In genomic region chr21:46295177-46295711, GRCh38 we compare ENCODE assay signal across 11 cellular contexts. TPM values are rescaled to one million over a fixed set of nuclear protein-coding genes. Genes with fewer than 3 reads are reported as not detected.
DNase-seq lines count a peak whose midpoint lies in the region; ATAC-seq and FAIRE-seq lines count a peak whose summit lies in the region.
"Had no signal": no experiment of that assay in that cellular context is flagged by ENCODE, and none has a peak within 500 bp of the region (broad histone marks: within the 10 kb centered on the region; RNA-seq: fewer than 3 reads in every experiment).

No MANE protein-coding gene starts in this region.

- no peak overlapping the region for H3K27ac Mint-ChIP-seq in activated T-cell treated with anti-CD3 and anti-CD28 coated beads, Interleukin-2, amount 50 U/mL, for 72 hours
- H3K27ac Mint-ChIP-seq in activated CD4-positive, alpha-beta memory T cell treated with anti-CD3 and anti-CD28 coated beads for 36 hours = peak overlapping the region; percentile 42

- H3K4me3 ChIP-seq in iPS-15b (ENCODE audit: low read depth, low read length) = no peak overlapping the region
- H3K4me3 ChIP-seq: ovary had no signal

- FAIRE-seq in urothelium cell line (lab: Jason Lieb, UNC) = no peak

- no peaks in the 10 kb centered on the region for H3K9me3 ChIP-seq in iPS-15b (ENCODE audit: control insufficient read depth, insufficient read depth, low read length)
- H3K9me3 ChIP-seq: ovary had no signal

- ATAC-seq in activated T-cell treated with anti-CD3 and anti-CD28 coated beads, Interleukin-2, amount 50 U/mL, for 72 hours (replicated peaks in 1 of 2) = peak; percentile 17 to 34
- no peak for ATAC-seq in GM21423 (IDR thresholded peaks at IDR 0.05; ENCODE audit: unreplicated experiment)

- H3K36me3 Mint-ChIP-seq in activated T-cell treated with anti-CD3 and anti-CD28 coated beads, Interleukin-2, amount 50 U/mL, for 72 hours (ENCODE audit: insufficient read depth in 2 of 2) = peaks cover 5 to 17% of the 10 kb centered on the region in 2 donors
- H3K36me3 Mint-ChIP-seq in activated CD4-positive, alpha-beta memory T cell treated with anti-CD3 and anti-CD28 coated beads for 36 hours = peaks cover 25% of the 10 kb centered on the region

- POLR2A ChIA-PET in activated CD4-positive, alpha-beta memory T cell treated with anti-CD3 and anti-CD28 coated beads for 36 hours (lab: Charles Lee) = interaction anchor here (0.7 to 2.4 kb wide), 2 partner anchors 10 to 30 kb away, joined by 3 to 8 read pairs; partner anchors contain the start of genes MCM3AP and YBEY

- H3K4me1 Mint-ChIP-seq in activated T-cell treated with anti-CD3 and anti-CD28 coated beads, Interleukin-2, amount 50 U/mL, for 72 hours (ENCODE audit: low read depth) = peaks cover 11% of the 10 kb centered on the region
- peaks cover 14% of the 10 kb centered on the region for H3K4me1 Mint-ChIP-seq in activated CD4-positive, alpha-beta memory T cell treated with anti-CD3 and anti-CD28 coated beads for 36 hours (ENCODE audit: low read depth)

- intact Hi-C loops in activated CD4-positive, alpha-beta memory T cell treated with anti-CD3 and anti-CD28 coated beads for 36 hours (cut with micrococcal nuclease) = no loop called here

- peak overlapping the region; percentile 37 for H3K9ac ChIP-seq in iPS-15b (ENCODE audit: low read depth, low read length)

- CTCF ChIA-PET in activated CD4-positive, alpha-beta memory T cell treated with anti-CD3 and anti-CD28 coated beads for 36 hours (lab: Charles Lee) = no interaction called here

- peak overlapping the region in 1 of 2 donors; percentile 48 for H3K4me3 Mint-ChIP-seq in activated T-cell treated with anti-CD3 and anti-CD28 coated beads, Interleukin-2, amount 50 U/mL, for 72 hours
- no peak overlapping the region for H3K4me3 Mint-ChIP-seq in activated CD4-positive, alpha-beta memory T cell treated with anti-CD3 and anti-CD28 coated beads for 36 hours

- peaks cover 5% of the 10 kb centered on the region for H3K27me3 Mint-ChIP-seq in activated T-cell treated with anti-CD3 and anti-CD28 coated beads, Interleukin-2, amount 50 U/mL, for 72 hours (ENCODE audit: low read depth)
- H3K27me3 Mint-ChIP-seq in activated CD4-positive, alpha-beta memory T cell treated with anti-CD3 and anti-CD28 coated beads for 36 hours = peaks cover 2% of the 10 kb centered on the region

- no peaks in the 10 kb centered on the region for H3K27me3 ChIP-seq in iPS-15b (ENCODE audit: control insufficient read depth, insufficient read depth, low read length)
- H3K27me3 ChIP-seq: ovary had no signal

- H3K4me1 ChIP-seq in iPS-15b (ENCODE audit: control insufficient read depth, insufficient read depth, low read length) = peaks cover 3% of the 10 kb centered on the region

- H3K36me3 ChIP-seq in iPS-15b (ENCODE audit: control insufficient read depth, insufficient read depth, low read length) = peaks cover 4% of the 10 kb centered on the region
- H3K36me3 ChIP-seq: ovary had no signal

- peak in 1 of 2 donors; percentile 10 for DNase-seq in activated T-cell treated with anti-CD3 and anti-CD28 coated beads, Interleukin-2, amount 50 U/mL, for 72 hours
- no peak for DNase-seq in activated T-cell treated with anti-CD3 and anti-CD28 coated beads, Interleukin-2, amount 50 U/mL, for 1 hour
- DNase-seq in activated CD4-positive, alpha-beta memory T cell treated with anti-CD3 and anti-CD28 coated beads for 36 hours = peak; percentile 16
- DNase-seq in urothelium cell line (ENCODE audit: low spot score) (peak; percentile 64), NCI-H510A (lab: John Stamatoyannopoulos, UW) (no peak), activated gamma-delta T cell treated with Interleukin-2 at 50 U/mL for 16 hours (no peak)
- DNase-seq: activated CD8-positive, alpha-beta memory T cell treated with anti-CD3 and anti-CD28 coated beads, Interleukin-2, amount 50 U/mL, for 4 hours; NCI-H774; ovary had no signal

- no peaks in the 10 kb centered on the region for H3K9me3 Mint-ChIP-seq in activated T-cell treated with anti-CD3 and anti-CD28 coated beads, Interleukin-2, amount 50 U/mL, for 72 hours
- no peaks in the 10 kb centered on the region for H3K9me3 Mint-ChIP-seq in activated CD4-positive, alpha-beta memory T cell treated with anti-CD3 and anti-CD28 coated beads for 36 hours

RNA-seq across cellular contexts. Expression of gene YBEY, which starts 9.1 kb away (rescaled TPM):
- total RNA-seq in activated T-cell treated with anti-CD3 and anti-CD28 coated beads, Interleukin-2, amount 50 U/mL, for 72 hours = 10 to 100 TPM; 22.3 to 25.7 TPM
- 10 to 100 TPM; 14.4 to 14.8 TPM for total RNA-seq in activated CD4-positive, alpha-beta memory T cell treated with anti-CD3 and anti-CD28 coated beads for 36 hours

RNA-seq across cellular contexts. Expression of gene MCM3AP, which starts 9.8 kb away (rescaled TPM):
- total RNA-seq in activated T-cell treated with anti-CD3 and anti-CD28 coated beads, Interleukin-2, amount 50 U/mL, for 72 hours = 100 to 1,000 TPM; 120 to 121 TPM
- 100 to 1,000 TPM; 117 to 126 TPM for total RNA-seq in activated CD4-positive, alpha-beta memory T cell treated with anti-CD3 and anti-CD28 coated beads for 36 hours

RNA-seq across cellular contexts. Expression of gene C21orf58, which starts 28.4 kb away (rescaled TPM):
- total RNA-seq in activated T-cell treated with anti-CD3 and anti-CD28 coated beads, Interleukin-2, amount 50 U/mL, for 72 hours = 10 to 100 TPM; 37.5 to 39.8 TPM
- total RNA-seq in activated CD4-positive, alpha-beta memory T cell treated with anti-CD3 and anti-CD28 coated beads for 36 hours = 10 to 100 TPM; 25.8 to 28.1 TPM

RNA-seq across cellular contexts. Expression of gene PCNT, which starts 28.7 kb away (rescaled TPM):
- total RNA-seq in activated T-cell treated with anti-CD3 and anti-CD28 coated beads, Interleukin-2, amount 50 U/mL, for 72 hours = 10 to 100 TPM; 69.6 to 83.5 TPM
- 10 to 100 TPM; 48.5 to 50.6 TPM for total RNA-seq in activated CD4-positive, alpha-beta memory T cell treated with anti-CD3 and anti-CD28 coated beads for 36 hours

Comparison
In these comparisons a context has a peak if more than half of its experiments do, and no peak if none do; other contexts are left out.
1. DNase-seq: peak in activated CD4-positive, alpha-beta memory T cell treated with anti-CD3 and anti-CD28 coated beads for 36 hours (single experiment) and urothelium cell line (single experiment); none in activated T-cell treated with anti-CD3 and anti-CD28 coated beads, Interleukin-2, amount 50 U/mL, for 1 hour (single experiment), NCI-H510A (single experiment) and activated gamma-delta T cell treated with Interleukin-2 at 50 U/mL for 16 hours (single experiment).